ENCODE assay signal across 2 cellular contexts in genomic region chr9:112332977-112333638, GRCh38.
A peak's percentile ranks its signal among the peaks of the same experiment; 100 is the strongest.
TF ChIP-seq lines count a peak whose summit lies in the region.

A gene with protein sequence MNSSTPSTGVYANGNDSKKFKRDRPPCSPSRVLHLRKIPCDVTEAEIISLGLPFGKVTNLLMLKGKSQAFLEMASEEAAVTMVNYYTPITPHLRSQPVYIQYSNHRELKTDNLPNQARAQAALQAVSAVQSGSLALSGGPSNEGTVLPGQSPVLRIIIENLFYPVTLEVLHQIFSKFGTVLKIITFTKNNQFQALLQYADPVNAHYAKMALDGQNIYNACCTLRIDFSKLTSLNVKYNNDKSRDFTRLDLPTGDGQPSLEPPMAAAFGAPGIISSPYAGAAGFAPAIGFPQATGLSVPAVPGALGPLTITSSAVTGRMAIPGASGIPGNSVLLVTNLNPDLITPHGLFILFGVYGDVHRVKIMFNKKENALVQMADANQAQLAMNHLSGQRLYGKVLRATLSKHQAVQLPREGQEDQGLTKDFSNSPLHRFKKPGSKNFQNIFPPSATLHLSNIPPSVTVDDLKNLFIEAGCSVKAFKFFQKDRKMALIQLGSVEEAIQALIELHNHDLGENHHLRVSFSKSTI (minus strand): TSS chr9:112333619. CDS start chr9:112297865, 35,754 bp downstream.

TF ChIP-seq in HEK293, 187 proteins besides CTCF, POLR2A, EP300 and RAD21 (continued from another document and continues in another):
- no peak for TF ChIP-seq ZNF580 (tag by site-specific recombination; IDR thresholded peaks at IDR 0.05)
- peak; percentile 52 for TF ChIP-seq ZNF600 (tag by site-specific recombination; IDR thresholded peaks at IDR 0.05)
- TF ChIP-seq, protein P1, sequence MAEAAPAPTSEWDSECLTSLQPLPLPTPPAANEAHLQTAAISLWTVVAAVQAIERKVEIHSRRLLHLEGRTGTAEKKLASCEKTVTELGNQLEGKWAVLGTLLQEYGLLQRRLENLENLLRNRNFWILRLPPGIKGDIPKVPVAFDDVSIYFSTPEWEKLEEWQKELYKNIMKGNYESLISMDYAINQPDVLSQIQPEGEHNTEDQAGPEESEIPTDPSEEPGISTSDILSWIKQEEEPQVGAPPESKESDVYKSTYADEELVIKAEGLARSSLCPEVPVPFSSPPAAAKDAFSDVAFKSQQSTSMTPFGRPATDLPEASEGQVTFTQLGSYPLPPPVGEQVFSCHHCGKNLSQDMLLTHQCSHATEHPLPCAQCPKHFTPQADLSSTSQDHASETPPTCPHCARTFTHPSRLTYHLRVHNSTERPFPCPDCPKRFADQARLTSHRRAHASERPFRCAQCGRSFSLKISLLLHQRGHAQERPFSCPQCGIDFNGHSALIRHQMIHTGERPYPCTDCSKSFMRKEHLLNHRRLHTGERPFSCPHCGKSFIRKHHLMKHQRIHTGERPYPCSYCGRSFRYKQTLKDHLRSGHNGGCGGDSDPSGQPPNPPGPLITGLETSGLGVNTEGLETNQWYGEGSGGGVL (tag by site-specific recombination; IDR thresholded peaks at IDR 0.05), result peak; percentile 53; the same call in 1 of the 2 replicates
- 0 out of 2 replicates have a peak, but pooled peaks have one; percentile 14 for TF ChIP-seq ZNF2 (tag by site-specific recombination; IDR thresholded peaks at IDR 0.05)
- TF ChIP-seq ZNF76 (tag by site-specific recombination; IDR thresholded peaks at IDR 0.05; ENCODE audit: borderline replicate concordance, low read depth), result no peak
- TF ChIP-seq GLIS2 (tag by site-specific recombination; IDR thresholded peaks at IDR 0.05), result peak; percentile 88; the same call in 1 of the 2 replicates
- no peak for TF ChIP-seq ZNF280D (tag by site-specific recombination; IDR thresholded peaks at IDR 0.05)
- TF ChIP-seq ZNF132 (tag by site-specific recombination; IDR thresholded peaks at IDR 0.05; ENCODE audit: borderline replicate concordance), result no peak
- TF ChIP-seq PATZ1 (tag by site-specific recombination; IDR thresholded peaks at IDR 0.05), result peak; percentile 61
- TF ChIP-seq ZNF521 (tag by site-specific recombination; IDR thresholded peaks at IDR 0.05), result no peak
- peak; percentile 93 for TF ChIP-seq ZBTB26 (tag by site-specific recombination; optimal IDR thresholded peaks at IDR 0.05)

TF ChIP-seq in GM12878, 131 proteins besides CTCF, POLR2A, EP300 and RAD21 (continued from another document and continues in another):
- TF ChIP-seq, protein P2, sequence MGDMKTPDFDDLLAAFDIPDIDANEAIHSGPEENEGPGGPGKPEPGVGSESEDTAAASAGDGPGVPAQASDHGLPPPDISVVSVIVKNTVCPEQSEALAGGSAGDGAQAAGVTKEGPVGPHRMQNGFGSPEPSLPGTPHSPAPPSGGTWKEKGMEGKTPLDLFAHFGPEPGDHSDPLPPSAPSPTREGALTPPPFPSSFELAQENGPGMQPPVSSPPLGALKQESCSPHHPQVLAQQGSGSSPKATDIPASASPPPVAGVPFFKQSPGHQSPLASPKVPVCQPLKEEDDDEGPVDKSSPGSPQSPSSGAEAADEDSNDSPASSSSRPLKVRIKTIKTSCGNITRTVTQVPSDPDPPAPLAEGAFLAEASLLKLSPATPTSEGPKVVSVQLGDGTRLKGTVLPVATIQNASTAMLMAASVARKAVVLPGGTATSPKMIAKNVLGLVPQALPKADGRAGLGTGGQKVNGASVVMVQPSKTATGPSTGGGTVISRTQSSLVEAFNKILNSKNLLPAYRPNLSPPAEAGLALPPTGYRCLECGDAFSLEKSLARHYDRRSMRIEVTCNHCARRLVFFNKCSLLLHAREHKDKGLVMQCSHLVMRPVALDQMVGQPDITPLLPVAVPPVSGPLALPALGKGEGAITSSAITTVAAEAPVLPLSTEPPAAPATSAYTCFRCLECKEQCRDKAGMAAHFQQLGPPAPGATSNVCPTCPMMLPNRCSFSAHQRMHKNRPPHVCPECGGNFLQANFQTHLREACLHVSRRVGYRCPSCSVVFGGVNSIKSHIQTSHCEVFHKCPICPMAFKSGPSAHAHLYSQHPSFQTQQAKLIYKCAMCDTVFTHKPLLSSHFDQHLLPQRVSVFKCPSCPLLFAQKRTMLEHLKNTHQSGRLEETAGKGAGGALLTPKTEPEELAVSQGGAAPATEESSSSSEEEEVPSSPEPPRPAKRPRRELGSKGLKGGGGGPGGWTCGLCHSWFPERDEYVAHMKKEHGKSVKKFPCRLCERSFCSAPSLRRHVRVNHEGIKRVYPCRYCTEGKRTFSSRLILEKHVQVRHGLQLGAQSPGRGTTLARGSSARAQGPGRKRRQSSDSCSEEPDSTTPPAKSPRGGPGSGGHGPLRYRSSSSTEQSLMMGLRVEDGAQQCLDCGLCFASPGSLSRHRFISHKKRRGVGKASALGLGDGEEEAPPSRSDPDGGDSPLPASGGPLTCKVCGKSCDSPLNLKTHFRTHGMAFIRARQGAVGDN (IDR thresholded peaks at IDR 0.05), result no peak
- TF ChIP-seq SMARCA5 (IDR thresholded peaks at IDR 0.05) (peak; percentile 34; the same call in 1 of the 2 replicates), CREB1 (IDR thresholded peaks at IDR 0.05; ENCODE audit: low read depth) (peak; percentile 70), LARP7 (IDR thresholded peaks at IDR 0.05) (peak; percentile 93), HDAC2 (IDR thresholded peaks at IDR 0.05) (0 out of 2 replicates have a peak, but pooled peaks have one; percentile 38), REST (IDR thresholded peaks at IDR 0.05; ENCODE audit: low read depth, low read length) (no peak), ZSCAN29 (IDR thresholded peaks at IDR 0.05) (no peak), CHD4 (IDR thresholded peaks at IDR 0.05) (no peak), KLF5 (IDR thresholded peaks at IDR 0.05; ENCODE audit: partially characterized antibody) (peak; percentile 74), YBX1 (IDR thresholded peaks at IDR 0.05) (no peak), NFIC (IDR thresholded peaks at IDR 0.05; ENCODE audit: low read depth, low read length) (no peak), BRCA1 (IDR thresholded peaks at IDR 0.05; ENCODE audit: low read depth, low read length) (no peak), CREM (IDR thresholded peaks at IDR 0.05; ENCODE audit: low read depth) (peak; percentile 51; the same call in 1 of the 2 replicates), ASH2L (IDR thresholded peaks at IDR 0.05; ENCODE audit: borderline replicate concordance, low read depth) (peak; percentile 91; the same call in 1 of the 2 replicates), MXI1 (IDR thresholded peaks at IDR 0.05; ENCODE audit: low read depth, low read length) (peak; percentile 68), TCF7 (IDR thresholded peaks at IDR 0.05; ENCODE audit: borderline replicate concordance) (no peak), ZNF217 (IDR thresholded peaks at IDR 0.05) (no peak), HDGF (IDR thresholded peaks at IDR 0.05) (no peak), POLR2AphosphoS5 (IDR thresholded peaks at IDR 0.05; ENCODE audit: low read length) (peak; percentile 72), ETV6 (conservative IDR thresholded peaks at IDR 0.05 in 1 of 2, IDR thresholded peaks at IDR 0.05 in 1 of 2; ENCODE audit: borderline replicate concordance in 1 of 2, low read depth in 1 of 2) (peak in 1 of 2 experiments; percentile 63; a peak in 1 of 4 replicates), SP1 (IDR thresholded peaks at IDR 0.05; ENCODE audit: low read depth, low read length) (peak; percentile 25), ZNF24 (IDR thresholded peaks at IDR 0.05) (no peak), HDAC6 (IDR thresholded peaks at IDR 0.05; ENCODE audit: unreplicated experiment) (no peak), ATF7 (IDR thresholded peaks at IDR 0.05; ENCODE audit: low read depth) (no peak), BHLHE40 (IDR thresholded peaks at IDR 0.05; ENCODE audit: borderline replicate concordance in 1 of 2, low read depth in 2 of 2, low read length in 1 of 2) (peak; percentile 65 to 91; a peak in 3 of 4 replicates), MAX (IDR thresholded peaks at IDR 0.05; ENCODE audit: low read depth, low read length) (peak; percentile 57; the same call in 1 of the 2 replicates), PML (IDR thresholded peaks at IDR 0.05; ENCODE audit: low read length) (peak; percentile 44; the same call in 1 of the 2 replicates), ZZZ3 (IDR thresholded peaks at IDR 0.05; ENCODE audit: control insufficient read depth, insufficient read length, low read depth) (no peak), RUNX3 (IDR thresholded peaks at IDR 0.05; ENCODE audit: low read length) (peak; percentile 63), NFYA (IDR thresholded peaks at IDR 0.05; ENCODE audit: borderline replicate concordance, low read depth, low read length) (no peak), MEF2B (IDR thresholded peaks at IDR 0.05; ENCODE audit: partially characterized antibody, poor library complexity, severe bottlenecking) (no peak), SKIL (IDR thresholded peaks at IDR 0.05; ENCODE audit: low read depth, poor library complexity, severe bottlenecking) (no peak), NR2C2 (IDR thresholded peaks at IDR 0.05; ENCODE audit: borderline replicate concordance, control insufficient read depth, insufficient read length, low read depth) (no peak), SREBF1 (IDR thresholded peaks at IDR 0.05; ENCODE audit: low read length) (no peak), CHD2 (IDR thresholded peaks at IDR 0.05; ENCODE audit: borderline replicate concordance, low read depth, low read length) (no peak; the same call in 1 of the 2 replicates), MEF2A (IDR thresholded peaks at IDR 0.05; ENCODE audit: insufficient read depth, low read depth, low read length) (no peak), IKZF2 (IDR thresholded peaks at IDR 0.05) (no peak)
- TF ChIP-seq, protein P3, sequence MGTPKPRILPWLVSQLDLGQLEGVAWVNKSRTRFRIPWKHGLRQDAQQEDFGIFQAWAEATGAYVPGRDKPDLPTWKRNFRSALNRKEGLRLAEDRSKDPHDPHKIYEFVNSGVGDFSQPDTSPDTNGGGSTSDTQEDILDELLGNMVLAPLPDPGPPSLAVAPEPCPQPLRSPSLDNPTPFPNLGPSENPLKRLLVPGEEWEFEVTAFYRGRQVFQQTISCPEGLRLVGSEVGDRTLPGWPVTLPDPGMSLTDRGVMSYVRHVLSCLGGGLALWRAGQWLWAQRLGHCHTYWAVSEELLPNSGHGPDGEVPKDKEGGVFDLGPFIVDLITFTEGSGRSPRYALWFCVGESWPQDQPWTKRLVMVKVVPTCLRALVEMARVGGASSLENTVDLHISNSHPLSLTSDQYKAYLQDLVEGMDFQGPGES (IDR thresholded peaks at IDR 0.05), result no peak
- TF ChIP-seq, protein P4, sequence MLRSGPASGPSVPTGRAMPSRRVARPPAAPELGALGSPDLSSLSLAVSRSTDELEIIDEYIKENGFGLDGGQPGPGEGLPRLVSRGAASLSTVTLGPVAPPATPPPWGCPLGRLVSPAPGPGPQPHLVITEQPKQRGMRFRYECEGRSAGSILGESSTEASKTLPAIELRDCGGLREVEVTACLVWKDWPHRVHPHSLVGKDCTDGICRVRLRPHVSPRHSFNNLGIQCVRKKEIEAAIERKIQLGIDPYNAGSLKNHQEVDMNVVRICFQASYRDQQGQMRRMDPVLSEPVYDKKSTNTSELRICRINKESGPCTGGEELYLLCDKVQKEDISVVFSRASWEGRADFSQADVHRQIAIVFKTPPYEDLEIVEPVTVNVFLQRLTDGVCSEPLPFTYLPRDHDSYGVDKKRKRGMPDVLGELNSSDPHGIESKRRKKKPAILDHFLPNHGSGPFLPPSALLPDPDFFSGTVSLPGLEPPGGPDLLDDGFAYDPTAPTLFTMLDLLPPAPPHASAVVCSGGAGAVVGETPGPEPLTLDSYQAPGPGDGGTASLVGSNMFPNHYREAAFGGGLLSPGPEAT (IDR thresholded peaks at IDR 0.05; ENCODE audit: low read depth), result no peak
